18 cellular contexts compared by ENCODE assay signal in genomic region chr5:67002832-67003231, GRCh38.
A peak's percentile ranks its signal among the peaks of the same experiment; 100 is the strongest.
DNase-seq lines count a peak whose midpoint lies in the region; ATAC-seq, FAIRE-seq and TF ChIP-seq lines count a peak whose summit lies in the region.
"Had no signal": no experiment of that assay in that cellular context is flagged by ENCODE, and none has a peak within 500 bp of the region (broad histone marks: within the 10 kb centered on the region; RNA-seq: fewer than 3 reads in every experiment).

No MANE protein-coding gene starts in this region.

- no peak overlapping the region for H3K27ac Mint-ChIP-seq in activated naive CD4-positive, alpha-beta T cell treated with anti-CD3 and anti-CD28 coated beads, Interleukin-2, amount 10 ng/mL, durations not matched to agents 7 days and 5 days
- H3K27ac Mint-ChIP-seq in activated naive CD4-positive, alpha-beta T cell treated with anti-CD3 and anti-CD28 coated beads, Interleukin-2, amount 50 U/mL, for 72 hours, result no peak overlapping the region
- peak overlapping the region; percentile 45 for H3K27ac Mint-ChIP-seq in memory B cell
- H3K27ac Mint-ChIP-seq: T-helper 2 cell treated with Interferon-gamma antibody and Interleukin-4, amounts not matched to agents 5 μg/mL and 100 μg/mL, for 36 hours had no signal

- no peak for TF ChIP-seq POLR2A in K562 (conservative IDR thresholded peaks at IDR 0.05)

- H3K9me3 ChIP-seq in K562 (replicated peaks; ENCODE audit: control insufficient read depth, insufficient read depth, low read depth, low read length), result no peaks in the 10 kb centered on the region
- no peaks in the 10 kb centered on the region for H3K9me3 ChIP-seq in tibial artery
- H3K9me3 ChIP-seq: colonic mucosa had no signal

- no peaks in the 10 kb centered on the region for H3K9me3 Mint-ChIP-seq in activated naive CD4-positive, alpha-beta T cell treated with anti-CD3 and anti-CD28 coated beads, Interleukin-2, amount 10 ng/mL, durations not matched to agents 7 days and 5 days
- no peaks in the 10 kb centered on the region for H3K9me3 Mint-ChIP-seq in activated naive CD4-positive, alpha-beta T cell treated with anti-CD3 and anti-CD28 coated beads, Interleukin-2, amount 50 U/mL, for 72 hours
- no peaks in the 10 kb centered on the region for H3K9me3 Mint-ChIP-seq in memory B cell
- H3K9me3 Mint-ChIP-seq: T-helper 2 cell treated with Interferon-gamma antibody and Interleukin-4, amounts not matched to agents 5 μg/mL and 100 μg/mL, for 36 hours had no signal

- H3K4me2 ChIP-seq in K562 (ENCODE audit: insufficient read depth, low read length), result peak overlapping the region; percentile 88; the same call in 1 of the 2 replicates

- TF ChIP-seq CTCF in K562 (IDR thresholded peaks at IDR 0.05 in 2 of 3, conservative IDR thresholded peaks at IDR 0.05 in 1 of 3; ENCODE audit: insufficient read depth in 2 of 3, low read depth in 1 of 3, low read length in 3 of 3), result no peak
- no peak for TF ChIP-seq CTCF in tibial artery (IDR thresholded peaks at IDR 0.05)

- FAIRE-seq in K562 (lab: Jason Lieb, UNC), result no peak
- FAIRE-seq: A204.1, RCC 7860 had no signal

- 17% methylated on average over 2 of the region's 2 CpGs for WGBS in K562 (ENCODE audit: insufficient coverage, low coverage, missing lambda C conversion rate)

- intact Hi-C loops in K562 (cut with micrococcal nuclease) (no loop called here), tibial artery (cut with DNase I; ENCODE audit: low total_unique reads) (loop anchor here (10.0 kb wide), 1 partner anchor 102 kb away; no protein-coding TSS in a partner anchor)

- no peak for TF ChIP-seq EP300 in K562 (IDR thresholded peaks at IDR 0.05; ENCODE audit: low read length)

- peaks cover 7% of the 10 kb centered on the region for H3K27me3 Mint-ChIP-seq in activated naive CD4-positive, alpha-beta T cell treated with anti-CD3 and anti-CD28 coated beads, Interleukin-2, amount 10 ng/mL, durations not matched to agents 7 days and 5 days
- H3K27me3 Mint-ChIP-seq in memory B cell, result no peaks in the 10 kb centered on the region

- DNase-seq in activated naive CD4-positive, alpha-beta T cell treated with anti-CD3 and anti-CD28 coated beads, Interleukin-2, amount 10 ng/mL, durations not matched to agents 7 days and 5 days, result no peak
- no peak for DNase-seq in activated naive CD4-positive, alpha-beta T cell treated with anti-CD3 and anti-CD28 coated beads, Interleukin-2, amount 50 U/mL, for 72 hours (ENCODE audit: low spot score in 2 of 2)
- no peak for DNase-seq in K562 (ENCODE audit: extremely low read depth in 1 of 4, low spot score in 3 of 4)
- DNase-seq in memory B cell (ENCODE audit: low spot score in 2 of 2), result no peak
- DNase-seq in tibial artery, result no peak
- no peak for DNase-seq in DMS 273 treated with DMSO at 0.1 percent for 48 hours (lab: John Stamatoyannopoulos, UW)
- no peak for DNase-seq in activated CD8-positive, alpha-beta memory T cell treated with anti-CD3 and anti-CD28 coated beads, Interleukin-2, amount 50 U/mL, for 48 hours
- no peak for DNase-seq in activated T-cell treated with anti-CD3 and anti-CD28 coated beads, Interleukin-2, amount 50 U/mL, for 1 hour
- DNase-seq: activated naive CD4-positive, alpha-beta T cell treated with Interleukin-2 at 50 U/mL for 16 hours; colonic mucosa; DMS153; foreskin fibroblast; NCI-H446 treated with DMSO at 0.1 percent for 48 hours; stimulated activated CD4-positive, alpha-beta T cell treated with anti-CD3 and anti-CD28 coated beads, Interleukin-4, amount 100 ng/mL, for 24 hours; stimulated activated naive CD8-positive, alpha-beta T cell treated with anti-CD3 and anti-CD28 coated beads, Interleukin-15, Interleukin-2, amounts not matched to agents 100 U/mL and 50 U/mL, for 24 hours had no signal

- H3K27ac ChIP-seq in K562 (ENCODE audit: extremely low read depth, low read depth, low read length) (no peak overlapping the region; the same call in 2 of the 3 replicates), tibial artery (peak overlapping the region; percentile 86 to 89)

- H3K27me3 ChIP-seq in K562 (ENCODE audit: control insufficient read depth in 2 of 2, insufficient read depth in 2 of 2, low read length in 2 of 2), result no peaks in the 10 kb centered on the region
- no peaks in the 10 kb centered on the region for H3K27me3 ChIP-seq in tibial artery
- H3K27me3 ChIP-seq: colonic mucosa had no signal

- ATAC-seq in activated naive CD4-positive, alpha-beta T cell treated with anti-CD3 and anti-CD28 coated beads, Interleukin-2, amount 50 U/mL, for 72 hours, result no peak
- ATAC-seq in K562 (no peak), memory B cell (ENCODE audit: low read depth) (no peak)
- ATAC-seq: stimulated activated naive CD8-positive, alpha-beta T cell treated with anti-CD3 and anti-CD28 coated beads, Interleukin-15, Interleukin-2, amounts not matched to agents 100 U/mL and 50 U/mL, for 24 hours had no signal

- BruUV-seq in K562 (replicated peaks; lab: Mats Ljungman, UMichigan), result no TSS peak

- no peak for TF ChIP-seq RAD21 in K562 (CRISPR knock-in tag; conservative IDR thresholded peaks at IDR 0.05 in 1 of 2, IDR thresholded peaks at IDR 0.05 in 1 of 2)

- POLR2A ChIA-PET in K562 (lab: Yijun Ruan, JAX), result interaction anchor here (0.6 kb wide), 2 partner anchors 8 to 327 kb away, joined by 3 to 4 read pairs; no protein-coding TSS in a partner anchor

- no peak overlapping the region; the same call in 1 of the 2 replicates for H2AFZ ChIP-seq in K562 (ENCODE audit: low read depth, low read length)

- H3K9me1 ChIP-seq in K562 (ENCODE audit: control insufficient read depth, insufficient read depth, low read length), result no peaks in the 10 kb centered on the region

- H4K20me1 ChIP-seq in K562 (replicated peaks; ENCODE audit: control insufficient read depth, insufficient read depth, low read length), result no peaks in the 10 kb centered on the region

- peaks cover 40% of the 10 kb centered on the region for H3K4me1 Mint-ChIP-seq in activated naive CD4-positive, alpha-beta T cell treated with anti-CD3 and anti-CD28 coated beads, Interleukin-2, amount 10 ng/mL, durations not matched to agents 7 days and 5 days
- peaks cover 15% of the 10 kb centered on the region for H3K4me1 Mint-ChIP-seq in memory B cell

- peaks cover 36% of the 10 kb centered on the region for H3K79me2 ChIP-seq in K562 (ENCODE audit: control insufficient read depth, insufficient read depth, low read length)

- peak overlapping the region; percentile 36 for H3K4me3 Mint-ChIP-seq in activated naive CD4-positive, alpha-beta T cell treated with anti-CD3 and anti-CD28 coated beads, Interleukin-2, amount 10 ng/mL, durations not matched to agents 7 days and 5 days
- no peak overlapping the region for H3K4me3 Mint-ChIP-seq in memory B cell

- peak overlapping the region in 1 of 2 experiments; percentile 80; a peak in 2 of 4 replicates for H3K9ac ChIP-seq in K562 (ENCODE audit: insufficient read depth in 1 of 2, low read depth in 2 of 2, low read length in 2 of 2)

- H3K4me3 ChIP-seq in K562 (peak overlapping the region; percentile 55; the same call in 1 of the 2 replicates), tibial artery (peak overlapping the region; percentile 63 to 67)

- H3K4me1 ChIP-seq in K562 (replicated peaks in 1 of 2; ENCODE audit: control insufficient read depth in 2 of 2, insufficient read depth in 2 of 2, low read length in 2 of 2), result peaks cover 4 to 24% of the 10 kb centered on the region in 2 experiments; a peak in 4 of 5 replicates
- peaks cover 0 to 43% (median 13%) of the 10 kb centered on the region in 4 donors for H3K4me1 ChIP-seq in tibial artery
- H3K4me1 ChIP-seq: colonic mucosa had no signal

- in situ Hi-C loops in K562 (cut with MboI), result no loop called here

- CTCF ChIA-PET in activated naive CD4-positive, alpha-beta T cell treated with anti-CD3 and anti-CD28 coated beads, Interleukin-2, amount 10 ng/mL, durations not matched to agents 7 days and 5 days (lab: Charles Lee), result interaction anchor here (1.5 kb wide), 1 partner anchor 13 kb away, joined by 4 read pairs; no protein-coding TSS in a partner anchor
- CTCF ChIA-PET in K562 (lab: Yijun Ruan, JAX; ENCODE audit: low intra/inter-chr PET ratio), result no interaction called here

- H3K36me3 Mint-ChIP-seq in activated naive CD4-positive, alpha-beta T cell treated with anti-CD3 and anti-CD28 coated beads, Interleukin-2, amount 10 ng/mL, durations not matched to agents 7 days and 5 days, result peaks cover 16% of the 10 kb centered on the region
- H3K36me3 Mint-ChIP-seq in activated naive CD4-positive, alpha-beta T cell treated with anti-CD3 and anti-CD28 coated beads, Interleukin-2, amount 50 U/mL, for 72 hours, result peaks cover 25 to 29% of the 10 kb centered on the region in 2 donors
- H3K36me3 Mint-ChIP-seq in memory B cell, result no peaks in the 10 kb centered on the region

- H3K36me3 ChIP-seq in K562 (ENCODE audit: control insufficient read depth, insufficient read depth, low read length) (no peaks in the 10 kb centered on the region), tibial artery (no peaks in the 10 kb centered on the region)
- H3K36me3 ChIP-seq: colonic mucosa had no signal

TF ChIP-seq in K562, 482 proteins besides CTCF, POLR2A, EP300 and RAD21:
- TF ChIP-seq CEBPB (tag; IDR thresholded peaks at IDR 0.05) (0 out of 2 replicates have a peak, but pooled peaks have one; percentile 9), TAF1 (IDR thresholded peaks at IDR 0.05; ENCODE audit: control insufficient read depth, extremely low read depth, insufficient read depth, low read length, severe bottlenecking) (no peak)
